In genomic region chrX:81286608-81287007, GRCh38 we compare ENCODE assay signal across 21 cellular contexts.
"Had no signal": no experiment of that assay in that cellular context is flagged by ENCODE, and none has a peak within 500 bp of the region (broad histone marks: within the 10 kb centered on the region; RNA-seq: fewer than 3 reads in every experiment).

No MANE protein-coding gene starts in this region.

- H3K27ac Mint-ChIP-seq: activated CD8-positive, alpha-beta T cell treated with anti-CD3 and anti-CD28 coated beads for 36 hours; activated naive CD8-positive, alpha-beta T cell treated with anti-CD3 and anti-CD28 coated beads, Interleukin-2, amount 10 ng/mL, durations not matched to agents 7 days and 5 days; T-helper 1 cell treated with Interleukin-12 subunit alpha and Interleukin-12 subunit beta and Interleukin-4 antibody, amounts not matched to agents 30 μg/mL and 1 μg/mL, for 36 hours had no signal

- H3K4me3 Mint-ChIP-seq: activated CD8-positive, alpha-beta T cell treated with anti-CD3 and anti-CD28 coated beads for 36 hours; activated naive CD8-positive, alpha-beta T cell treated with anti-CD3 and anti-CD28 coated beads, Interleukin-2, amount 10 ng/mL, durations not matched to agents 7 days and 5 days; T-helper 1 cell treated with Interleukin-12 subunit alpha and Interleukin-12 subunit beta and Interleukin-4 antibody, amounts not matched to agents 30 μg/mL and 1 μg/mL, for 36 hours had no signal

- H3K4me1 Mint-ChIP-seq: activated naive CD8-positive, alpha-beta T cell treated with anti-CD3 and anti-CD28 coated beads, Interleukin-2, amount 10 ng/mL, durations not matched to agents 7 days and 5 days had no signal

- H3K27ac ChIP-seq: adrenal gland, colonic mucosa, Peyer's patch had no signal

- DNase-seq: activated CD4-positive, alpha-beta T cell treated with anti-CD3 and anti-CD28 coated beads for 4 hours; activated CD8-positive, alpha-beta memory T cell treated with anti-CD3 and anti-CD28 coated beads, Interleukin-2, amount 50 U/mL, for 4 hours; activated CD8-positive, alpha-beta T cell treated with anti-CD3 and anti-CD28 coated beads for 36 hours; activated naive CD4-positive, alpha-beta T cell treated with anti-CD3 and anti-CD28 coated beads, Interleukin-2, amount 50 U/mL, for 16 hours; activated naive CD8-positive, alpha-beta T cell treated with anti-CD3 and anti-CD28 coated beads, Interleukin-2, amount 10 ng/mL, durations not matched to agents 7 days and 5 days; adrenal gland; anterior cingulate cortex; caudate nucleus; colonic mucosa; Karpas-422; NCI-H1048; NCI-H146; NCI-H187 treated with DMSO at 0.1 percent for 48 hours; NCI-H2227 treated with DMSO at 0.1 percent for 48 hours; NCI-H446 treated with DMSO at 0.1 percent for 48 hours; NCI-H526; NK-92 treated with Interleukin-12 subunit alpha and Interleukin-12 subunit beta, amount 100 ng/mL, for 24 hours; OCI-M1; Peyer's patch; SHP77 treated with DMSO at 0.1 percent for 48 hours had no signal

- H3K27me3 ChIP-seq: adrenal gland, colonic mucosa, Peyer's patch had no signal

- H3K4me3 ChIP-seq: adrenal gland, colonic mucosa, Peyer's patch had no signal

- H3K9me3 ChIP-seq: colonic mucosa had no signal

- H3K27me3 Mint-ChIP-seq: activated CD8-positive, alpha-beta T cell treated with anti-CD3 and anti-CD28 coated beads for 36 hours; activated naive CD8-positive, alpha-beta T cell treated with anti-CD3 and anti-CD28 coated beads, Interleukin-2, amount 10 ng/mL, durations not matched to agents 7 days and 5 days had no signal

- H3K36me3 ChIP-seq: adrenal gland, colonic mucosa had no signal

- H3K4me1 ChIP-seq: adrenal gland, colonic mucosa, Peyer's patch had no signal
